In genomic region chr13:46526763-46527162, GRCh38 we compare ENCODE assay signal across 22 cellular contexts. TPM values are rescaled to one million over a fixed set of nuclear protein-coding genes. Genes with fewer than 3 reads are reported as not detected.
DNase-seq lines count a peak whose midpoint lies in the region; ATAC-seq and TF ChIP-seq lines count a peak whose summit lies in the region.
"Had no signal": no experiment of that assay in that cellular context is flagged by ENCODE, and none has a peak within 500 bp of the region (broad histone marks: within the 10 kb centered on the region; RNA-seq: fewer than 3 reads in every experiment).

No MANE protein-coding gene starts in this region.

- H3K4me3 ChIP-seq in PC-9 (no peak overlapping the region), neuron (ENCODE audit: low read length) (no peak overlapping the region), H7 (ENCODE audit: insufficient read depth, low read depth, low read length) (no peak overlapping the region), upper lobe of left lung (no peak overlapping the region)
- H3K4me3 ChIP-seq: SJSA1, uterus had no signal

- no peak for ATAC-seq in upper lobe of left lung (ENCODE audit: low FRiP score in 2 of 2)
- ATAC-seq: left colon; naive thymus-derived CD4-positive, alpha-beta T cell had no signal

- H3K9me3 ChIP-seq in PC-9 (ENCODE audit: insufficient read depth, low read depth) (no peaks in the 10 kb centered on the region), neuron (ENCODE audit: low read length) (no peaks in the 10 kb centered on the region), upper lobe of left lung (no peaks in the 10 kb centered on the region)
- H3K9me3 ChIP-seq: BE2C, SJSA1, uterus had no signal

- POLR2A ChIA-PET in PC-9 (lab: Charles Lee; ENCODE audit: unreplicated experiment) = no interaction called here

- intact Hi-C loops in PC-9 (cut with micrococcal nuclease; ENCODE audit: unreplicated experiment) = no loop called here

- no TSS peak for BruUV-seq in PC-9 (replicated peaks; lab: Mats Ljungman, UMichigan)

- H3K4me1 ChIP-seq in PC-9 (replicated peaks; ENCODE audit: insufficient read depth) (no peaks in the 10 kb centered on the region), neuron (ENCODE audit: insufficient read depth, low read length) (no peaks in the 10 kb centered on the region), upper lobe of left lung (no peaks in the 10 kb centered on the region)
- H3K4me1 ChIP-seq: uterus had no signal

- no peaks in the 10 kb centered on the region for H3F3A ChIP-seq in PC-9 (ENCODE audit: insufficient read depth, low read depth)

- H3K27ac ChIP-seq in PC-9 (no peak overlapping the region), upper lobe of left lung (no peak overlapping the region)
- H3K27ac ChIP-seq: SJSA1, uterus had no signal

- TF ChIP-seq CTCF in GM20000 (IDR thresholded peaks at IDR 0.05; ENCODE audit: extremely low read depth, missing control alignments) = no peak
- TF ChIP-seq CTCF in PC-9 (conservative IDR thresholded peaks at IDR 0.05) = no peak
- TF ChIP-seq CTCF in upper lobe of left lung (IDR thresholded peaks at IDR 0.05) = no peak

- H3K36me3 ChIP-seq in PC-9 (ENCODE audit: low read depth) (no peaks in the 10 kb centered on the region), neuron (ENCODE audit: insufficient read depth, low read length) (no peaks in the 10 kb centered on the region), H7 (replicated peaks; ENCODE audit: control insufficient read depth, insufficient read depth, low read length) (no peaks in the 10 kb centered on the region), upper lobe of left lung (no peaks in the 10 kb centered on the region)
- H3K36me3 ChIP-seq: BE2C, SJSA1, uterus had no signal

- no peak for TF ChIP-seq EP300 in upper lobe of left lung (IDR thresholded peaks at IDR 0.05)

- CTCF ChIA-PET in PC-9 (lab: Charles Lee) = no interaction called here

- TF ChIP-seq POLR2A in upper lobe of left lung (IDR thresholded peaks at IDR 0.05) = no peak

- DNase-seq in NCI-H2171 treated with DMSO at 0.1 percent for 48 hours (lab: John Stamatoyannopoulos, UW) (peak; percentile 20), NCI-H2171 (lab: John Stamatoyannopoulos, UW) (no peak), GM20000 (ENCODE audit: low spot score) (peak; percentile 32), PC-9 (no peak), SKM-1 treated with dmso at 0.1 percent for 144 hours (lab: John Stamatoyannopoulos, UW; ENCODE audit: unreplicated experiment) (no peak), H7 (no peak), upper lobe of left lung (no peak)
- DNase-seq: activated CD4-positive, CD25-positive, alpha-beta regulatory T cell treated with anti-CD3 and anti-CD28 coated beads, Interleukin-2, amount 50 U/mL, for 72 hours; activated gamma-delta T cell; BE2C; cerebellar nuclear complex; head of caudate nucleus; IMR-90; left colon; naive thymus-derived CD4-positive, alpha-beta T cell; NCI-H1105; NCI-H2029 treated with DMSO at 0.1 percent for 48 hours; NCI-H446; T-helper 1 cell; uterus had no signal

- no peaks in the 10 kb centered on the region for H4K20me1 ChIP-seq in PC-9 (ENCODE audit: insufficient read depth)

- no peak overlapping the region for H3K4me2 ChIP-seq in PC-9

- H3K9me2 ChIP-seq in PC-9 (ENCODE audit: insufficient read depth) = no peaks in the 10 kb centered on the region

- H2AFZ ChIP-seq in PC-9 (0 out of 2 replicates have a peak overlapping the region, but pooled peaks have one; percentile 0), neuron (ENCODE audit: low read depth, low read length) (peak overlapping the region; percentile 42)

- WGBS in upper lobe of left lung, 2 donors = 68 to 70% methylated on average over 3 of the region's 3 CpGs

- H3K79me2 ChIP-seq in PC-9 (ENCODE audit: low read depth) = no peaks in the 10 kb centered on the region

- H3K27me3 ChIP-seq in PC-9 (ENCODE audit: insufficient read depth, low read depth) = peaks cover 21% of the 10 kb centered on the region
- no peaks in the 10 kb centered on the region for H3K27me3 ChIP-seq in neuron (ENCODE audit: insufficient read depth, low read length)
- H3K27me3 ChIP-seq in H7 (ENCODE audit: control insufficient read depth, insufficient read depth, low read length) = no peaks in the 10 kb centered on the region
- H3K27me3 ChIP-seq in upper lobe of left lung = no peaks in the 10 kb centered on the region
- H3K27me3 ChIP-seq: BE2C, SJSA1, uterus had no signal

RNA-seq across cellular contexts. Expression of gene LRCH1, which starts 26.2 kb away (rescaled TPM):
- total RNA-seq in PC-9 (2021) (10.5 TPM in 2 replicates), upper lobe of left lung (10 to 100 TPM; 17.2 to 27.0 (median 22.7) TPM)
- total RNA-seq in H7 (2014; rRNA removed; shearing (Covaris generic)) = 3.2 and 6.2 TPM in 2 replicates

Comparison
In these comparisons a context has a peak if more than half of its experiments do, and no peak if none do; other contexts are left out.
1. DNase-seq: peak in NCI-H2171 treated with DMSO at 0.1 percent for 48 hours (single experiment) and GM20000 (single experiment); none in NCI-H2171 (single experiment), PC-9 (0 of 2), SKM-1 treated with dmso at 0.1 percent for 144 hours (single experiment), H7 (single experiment) and upper lobe of left lung (0 of 2).